In genomic region chr4:113762061-113762850, GRCh38 we compare ENCODE assay signal across 8 cellular contexts. TPM values are rescaled to one million over a fixed set of nuclear protein-coding genes. Genes with fewer than 3 reads are reported as not detected.
DNase-seq lines count a peak whose midpoint lies in the region; ATAC-seq and TF ChIP-seq lines count a peak whose summit lies in the region.

No MANE protein-coding gene starts in this region.

- H3K4me3 Mint-ChIP-seq in dendritic cell treated with granulocyte-macrophage colony-stimulating factor and Interleukin-4, amounts not matched to agents 40 ng/mL and 50 ng/mL, for 4 days: peak overlapping the region; percentile 94

- peak; percentile 31 for TF ChIP-seq CTCF in C4-2B (conservative IDR thresholded peaks at IDR 0.05)

- H3K9me3 Mint-ChIP-seq in dendritic cell treated with granulocyte-macrophage colony-stimulating factor and Interleukin-4, amounts not matched to agents 40 ng/mL and 50 ng/mL, for 4 days: no peaks in the 10 kb centered on the region

- H3K27ac ChIP-seq in C4-2B: peak overlapping the region; percentile 82

- H3K27ac Mint-ChIP-seq in dendritic cell treated with granulocyte-macrophage colony-stimulating factor and Interleukin-4, amounts not matched to agents 40 ng/mL and 50 ng/mL, for 4 days: peak overlapping the region; percentile 99

- peaks cover 34% of the 10 kb centered on the region for H3K36me3 Mint-ChIP-seq in dendritic cell treated with granulocyte-macrophage colony-stimulating factor and Interleukin-4, amounts not matched to agents 40 ng/mL and 50 ng/mL, for 4 days (ENCODE audit: low read depth)

- DNase-seq in NCI-H748 (lab: John Stamatoyannopoulos, UW; ENCODE audit: unreplicated experiment) (peak; percentile 99), left lobe of liver (ENCODE audit: low spot score) (peak; percentile 99)
- DNase-seq in activated CD4-positive, alpha-beta T cell treated with anti-CD3 and anti-CD28 coated beads, Interleukin-2, amount 50 U/mL, for 4 hours: peak; percentile 99
- DNase-seq in stimulated activated CD4-positive, alpha-beta T cell treated with anti-CD3 and anti-CD28 coated beads, Interleukin-2, amount 100 ng/mL, for 24 hours: peak; percentile 97 to 99

- intact Hi-C loops in dendritic cell treated with granulocyte-macrophage colony-stimulating factor and Interleukin-4, amounts not matched to agents 40 ng/mL and 50 ng/mL, for 4 days (cut with micrococcal nuclease): loop anchor here (2.0 to 5.0 kb wide), 2 partner anchors 23 to 145 kb away; no protein-coding TSS in a partner anchor

- H3K27me3 Mint-ChIP-seq in dendritic cell treated with granulocyte-macrophage colony-stimulating factor and Interleukin-4, amounts not matched to agents 40 ng/mL and 50 ng/mL, for 4 days: peaks cover 12% of the 10 kb centered on the region

- peak; percentile 59 for ATAC-seq in GM19351 (IDR thresholded peaks at IDR 0.05; ENCODE audit: unreplicated experiment)
- ATAC-seq in HG03520 (IDR thresholded peaks at IDR 0.05; ENCODE audit: unreplicated experiment): peak; percentile 57
- peak; percentile 67 for ATAC-seq in left lobe of liver

- H3K4me1 Mint-ChIP-seq in dendritic cell treated with granulocyte-macrophage colony-stimulating factor and Interleukin-4, amounts not matched to agents 40 ng/mL and 50 ng/mL, for 4 days (ENCODE audit: low read depth): peaks cover 20% of the 10 kb centered on the region

RNA-seq across cellular contexts. Expression of gene CAMK2D, which starts 0.7 kb away (rescaled TPM):
- total RNA-seq in left lobe of liver: 19.3 TPM

Comparison
In these comparisons a context has a peak if more than half of its experiments do, and no peak if none do; other contexts are left out.
1. Peak in every context shown above with its lines: DNase-seq, ATAC-seq and H3K27ac ChIP-seq.